ENCODE assay signal across 1 cellular context in the genomic region with DNA sequence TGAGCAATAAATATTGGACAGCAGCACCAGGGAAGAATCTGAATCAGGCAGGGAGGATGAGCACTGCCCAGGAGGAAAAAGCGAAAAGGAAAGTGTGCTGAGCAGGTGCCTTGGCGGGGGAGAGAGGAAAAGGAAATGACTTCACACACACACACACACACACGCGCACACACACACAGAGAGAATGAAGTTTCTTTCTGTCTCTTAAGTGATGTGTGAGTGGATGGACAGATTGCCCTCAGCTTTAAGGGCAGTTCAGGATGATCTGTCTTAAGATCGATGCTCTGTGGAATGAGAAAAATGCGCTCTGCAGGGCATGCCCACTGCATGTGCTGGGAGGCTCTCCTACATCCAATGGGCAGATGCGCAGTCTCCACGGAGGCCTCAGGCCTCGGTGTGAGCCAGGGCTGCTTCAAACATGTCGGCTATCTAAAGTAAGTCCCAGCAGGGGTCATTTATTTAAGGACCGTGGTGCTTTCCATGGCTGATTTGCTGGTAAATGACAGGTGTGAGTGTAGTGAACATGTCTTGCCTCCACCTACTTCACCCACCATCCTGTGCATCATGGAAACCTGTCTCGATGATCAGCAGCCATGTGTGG.
TF ChIP-seq lines count a peak whose summit lies in the region.

No MANE protein-coding gene starts in this region.

TF ChIP-seq in GM23338, 12 proteins besides CTCF, POLR2A, EP300 and RAD21 (continued from another document):
- TF ChIP-seq CREB1 (CRISPR knock-in tag; IDR thresholded peaks at IDR 0.05; ENCODE audit: low read depth) (no peak), ZNF331 (CRISPR knock-in tag; IDR thresholded peaks at IDR 0.05; ENCODE audit: low read depth) (no peak)
